Comparison of ENCODE assay signal across 1 cellular context in genomic region chr17:78137392-78138203, GRCh38.
TF ChIP-seq lines count a peak whose summit lies in the region.

No MANE protein-coding gene starts in this region.

TF ChIP-seq in K562, 482 proteins besides CTCF, POLR2A, EP300 and RAD21 (continued from another document and continues in another):
- TF ChIP-seq E4F1 (CRISPR knock-in tag; IDR thresholded peaks at IDR 0.05; ENCODE audit: borderline replicate concordance) = no peak
- no peak for TF ChIP-seq TFE3 (CRISPR knock-in tag; IDR thresholded peaks at IDR 0.05)
- no peak for TF ChIP-seq DNMT1 (IDR thresholded peaks at IDR 0.05)
- peak; percentile 5 to 14; a peak in 1 of 4 replicates for TF ChIP-seq KDM1A (IDR thresholded peaks at IDR 0.05)
- TF ChIP-seq TCF3 (CRISPR knock-in tag; IDR thresholded peaks at IDR 0.05) = no peak
- TF ChIP-seq NR4A1 (CRISPR knock-in tag; IDR thresholded peaks at IDR 0.05) = no peak
- TF ChIP-seq NR4A1 (tag; IDR thresholded peaks at IDR 0.05) = peak; percentile 51; the same call in 1 of the 2 replicates
- TF ChIP-seq DDX20 (tag; IDR thresholded peaks at IDR 0.05; ENCODE audit: low read depth) = no peak
- TF ChIP-seq NR2C2 (CRISPR knock-in tag; IDR thresholded peaks at IDR 0.05) = peak; percentile 38; the same call in 1 of the 2 replicates
- TF ChIP-seq NR2C2 (tag; IDR thresholded peaks at IDR 0.05) = peak; percentile 31; the same call in 1 of the 2 replicates
- no peak for TF ChIP-seq WHSC1 (IDR thresholded peaks at IDR 0.05; ENCODE audit: low read length)
- TF ChIP-seq ZNF140 (CRISPR knock-in tag; IDR thresholded peaks at IDR 0.05) = no peak
- peak; percentile 70; the same call in 1 of the 2 replicates for TF ChIP-seq ATF6 (CRISPR knock-in tag; IDR thresholded peaks at IDR 0.05)
- TF ChIP-seq HDAC8 (tag; IDR thresholded peaks at IDR 0.05) = no peak
- TF ChIP-seq E2F6 (IDR thresholded peaks at IDR 0.05; ENCODE audit: borderline replicate concordance in 1 of 2, extremely low read depth in 1 of 2, insufficient read depth in 1 of 2, insufficient read length in 1 of 2, low read depth in 1 of 2, low read length in 1 of 2, poor library complexity in 1 of 2, severe bottlenecking in 1 of 2) = peak; percentile 54 to 56
- 0 out of 2 replicates have a peak, but pooled peaks have one; percentile 22 for TF ChIP-seq GABPA (tag; conservative IDR thresholded peaks at IDR 0.05; ENCODE audit: low read depth)
- no peak for TF ChIP-seq ELK1 (CRISPR knock-in tag; IDR thresholded peaks at IDR 0.05)
- TF ChIP-seq ARNT (IDR thresholded peaks at IDR 0.05) = no peak
- peak; percentile 72 for TF ChIP-seq GABPB1 (CRISPR knock-in tag; IDR thresholded peaks at IDR 0.05)
- peak; percentile 80 for TF ChIP-seq TFAP4 (CRISPR knock-in tag; IDR thresholded peaks at IDR 0.05; ENCODE audit: borderline replicate concordance)
- TF ChIP-seq SPI1 (IDR thresholded peaks at IDR 0.05; ENCODE audit: borderline replicate concordance, low read depth, low read length) = peak; percentile 38; the same call in 1 of the 2 replicates
- 0 out of 2 replicates have a peak, but pooled peaks have one; percentile 8 for TF ChIP-seq PHF21A (IDR thresholded peaks at IDR 0.05; ENCODE audit: borderline replicate concordance, low read depth)
- peak; percentile 100 for TF ChIP-seq ADNP (tag; IDR thresholded peaks at IDR 0.05)
- no peak for TF ChIP-seq ZNF785 (CRISPR knock-in tag; IDR thresholded peaks at IDR 0.05)
- no peak for TF ChIP-seq RBM17 (IDR thresholded peaks at IDR 0.05; ENCODE audit: borderline replicate concordance, low read depth, low read length)
- peak; percentile 100 for TF ChIP-seq CHD4 (IDR thresholded peaks at IDR 0.05; ENCODE audit: insufficient read depth, insufficient replicate concordance, low read depth, low read length, poor library complexity, severe bottlenecking)
- no peak for TF ChIP-seq THRA (IDR thresholded peaks at IDR 0.05)
- TF ChIP-seq ZNF133 (CRISPR knock-in tag; IDR thresholded peaks at IDR 0.05) = no peak
- TF ChIP-seq ZNF280B (CRISPR knock-in tag; IDR thresholded peaks at IDR 0.05) = no peak
- TF ChIP-seq BRD4 (IDR thresholded peaks at IDR 0.05) = peak; percentile 78; the same call in 1 of the 2 replicates
- TF ChIP-seq ZBTB33 (CRISPR knock-in tag; IDR thresholded peaks at IDR 0.05) = peak; percentile 94
